ENCODE assay signal across 10 cellular contexts in genomic region chr5:95824747-95825146, GRCh38. TPM values are rescaled to one million over a fixed set of nuclear protein-coding genes. Genes with fewer than 3 reads are reported as not detected.
DNase-seq lines count a peak whose midpoint lies in the region; ATAC-seq, FAIRE-seq and TF ChIP-seq lines count a peak whose summit lies in the region.
"Had no signal": no experiment of that assay in that cellular context is flagged by ENCODE, and none has a peak within 500 bp of the region (broad histone marks: within the 10 kb centered on the region; RNA-seq: fewer than 3 reads in every experiment).

No MANE protein-coding gene starts in this region.

- H3K27me3 ChIP-seq in DND-41 (ENCODE audit: insufficient read depth, low read length, poor library complexity) (no peaks in the 10 kb centered on the region), PC-9 (ENCODE audit: insufficient read depth, low read depth) (no peaks in the 10 kb centered on the region), esophagus muscularis mucosa (no peaks in the 10 kb centered on the region), gastrocnemius medialis (no peaks in the 10 kb centered on the region)
- H3K27me3 ChIP-seq: MG63 had no signal

- in situ Hi-C loops in gastrocnemius medialis (cut with MboI; ENCODE audit: low sequenced_read_pairs in 4 of 4), result loop anchor here in 1 of 4 donors (25.0 kb wide), 1 partner anchor 888 kb away; no protein-coding TSS in a partner anchor

- peaks cover 32% of the 10 kb centered on the region; the same call in 1 of the 2 replicates for H3F3A ChIP-seq in PC-9 (ENCODE audit: insufficient read depth, low read depth)

- peak overlapping the region; percentile 75 for H3K9ac ChIP-seq in DND-41 (ENCODE audit: low read depth, low read length)

- H3K4me1 ChIP-seq in DND-41 (ENCODE audit: insufficient read depth, low read length) (peaks cover 57% of the 10 kb centered on the region), PC-9 (replicated peaks; ENCODE audit: insufficient read depth) (peaks cover 32% of the 10 kb centered on the region), esophagus muscularis mucosa (peaks cover 35 to 43% (median 41%) of the 10 kb centered on the region in 4 donors), gastrocnemius medialis (peaks cover 26 to 31% of the 10 kb centered on the region in 2 donors)

- CTCF ChIA-PET in PC-9 (lab: Charles Lee), result no interaction called here

- whole genome bisulfite sequencing in esophagus muscularis mucosa, result 93% methylated on average over 5 of the region's 5 CpGs

- H2AFZ ChIP-seq in DND-41 (ENCODE audit: low read depth, low read length) (peak overlapping the region; percentile 73), PC-9 (no peak overlapping the region; the same call in 1 of the 2 replicates)

- FAIRE-seq in urothelium cell line (lab: Jason Lieb, UNC), result no peak
- FAIRE-seq: G401.6, islet of Langerhans had no signal

- POLR2A ChIA-PET in PC-9 (lab: Charles Lee; ENCODE audit: unreplicated experiment), result no interaction called here

- ATAC-seq in DND-41 (ENCODE audit: insufficient read depth, low read depth), result no peak
- no peak for ATAC-seq in gastrocnemius medialis
- no peak for ATAC-seq in HG02870 (IDR thresholded peaks at IDR 0.05; ENCODE audit: unreplicated experiment)
- ATAC-seq in GM19467 (IDR thresholded peaks at IDR 0.05; ENCODE audit: unreplicated experiment), result no peak

- H3K4me3 ChIP-seq in DND-41 (ENCODE audit: low read depth in 1 of 2, low read length in 2 of 2) (peak overlapping the region in 1 of 2 experiments; percentile 76; a peak in 2 of 4 replicates), PC-9 (peak overlapping the region; percentile 79; the same call in 1 of the 2 replicates), esophagus muscularis mucosa (no peak overlapping the region), gastrocnemius medialis (peak overlapping the region in 2 of 4 donors; percentile 75 to 91)

- BruUV-seq in PC-9 (replicated peaks; lab: Mats Ljungman, UMichigan), result no TSS peak

- TF ChIP-seq POLR2A in esophagus muscularis mucosa (IDR thresholded peaks at IDR 0.05; ENCODE audit: low read depth) (no peak), gastrocnemius medialis (IDR thresholded peaks at IDR 0.05) (no peak)

- TF ChIP-seq EP300 in esophagus muscularis mucosa (IDR thresholded peaks at IDR 0.05), result no peak

- H3K79me2 ChIP-seq in DND-41 (ENCODE audit: insufficient read depth, low read length), result peaks cover 28% of the 10 kb centered on the region
- peaks cover 19% of the 10 kb centered on the region for H3K79me2 ChIP-seq in PC-9 (ENCODE audit: low read depth)

- H3K9me2 ChIP-seq in PC-9 (ENCODE audit: insufficient read depth), result no peaks in the 10 kb centered on the region

- peak overlapping the region; percentile 90 for H3K4me2 ChIP-seq in DND-41 (ENCODE audit: insufficient read depth, low read length)
- peak overlapping the region; percentile 76 for H3K4me2 ChIP-seq in PC-9

- H3K36me3 ChIP-seq in DND-41 (ENCODE audit: insufficient read depth, low read length), result peaks cover 9% of the 10 kb centered on the region
- no peaks in the 10 kb centered on the region for H3K36me3 ChIP-seq in PC-9 (ENCODE audit: low read depth)
- H3K36me3 ChIP-seq in esophagus muscularis mucosa, result no peaks in the 10 kb centered on the region
- peaks cover 0 to 14% of the 10 kb centered on the region in 2 donors for H3K36me3 ChIP-seq in gastrocnemius medialis
- H3K36me3 ChIP-seq: MG63 had no signal

- TF ChIP-seq CTCF in DND-41 (IDR thresholded peaks at IDR 0.05; ENCODE audit: borderline replicate concordance, extremely low read depth, low read length, poor library complexity, severe bottlenecking) (no peak), PC-9 (conservative IDR thresholded peaks at IDR 0.05) (no peak), esophagus muscularis mucosa (IDR thresholded peaks at IDR 0.05) (no peak), gastrocnemius medialis (IDR thresholded peaks at IDR 0.05 in 4 of 5, conservative IDR thresholded peaks at IDR 0.05 in 1 of 5) (no peak)

- peaks cover 6% of the 10 kb centered on the region; the same call in 1 of the 2 replicates for H4K20me1 ChIP-seq in DND-41 (ENCODE audit: insufficient read depth, low read length)
- H4K20me1 ChIP-seq in PC-9 (ENCODE audit: insufficient read depth), result no peaks in the 10 kb centered on the region

- DNase-seq in DND-41 (no peak), PC-9 (no peak), esophagus muscularis mucosa (ENCODE audit: extremely low spot score) (no peak), gastrocnemius medialis (no peak), urothelium cell line (ENCODE audit: low spot score) (no peak)
- DNase-seq: MG63 had no signal

- no peaks in the 10 kb centered on the region for H3K9me3 ChIP-seq in DND-41 (ENCODE audit: insufficient read depth, low read length, severe bottlenecking)
- H3K9me3 ChIP-seq in PC-9 (ENCODE audit: insufficient read depth, low read depth), result no peaks in the 10 kb centered on the region
- no peaks in the 10 kb centered on the region for H3K9me3 ChIP-seq in esophagus muscularis mucosa
- H3K9me3 ChIP-seq in gastrocnemius medialis, result no peaks in the 10 kb centered on the region
- H3K9me3 ChIP-seq: MG63 had no signal

- intact Hi-C loops in PC-9 (cut with micrococcal nuclease; ENCODE audit: unreplicated experiment), result no loop called here
- intact Hi-C loops in esophagus muscularis mucosa (cut with DNase I), result no loop called here
- intact Hi-C loops in gastrocnemius medialis (cut with DNase I; ENCODE audit: low total_unique reads), result loop anchor here (5.0 kb wide), 1 partner anchor 878 kb away; no protein-coding TSS in a partner anchor

- peak overlapping the region; percentile 99 for H3K27ac ChIP-seq in DND-41 (ENCODE audit: low read length)
- H3K27ac ChIP-seq in PC-9, result peak overlapping the region; percentile 98
- peak overlapping the region; percentile 84 to 91 (median 86) for H3K27ac ChIP-seq in esophagus muscularis mucosa (replicated peaks in 1 of 4)
- H3K27ac ChIP-seq in gastrocnemius medialis, result peak overlapping the region; percentile 87 to 92 (median 91)

RNA-seq across cellular contexts. Expression of gene GLRX, which starts 2.2 kb away (rescaled TPM):
- total RNA-seq in PC-9 (2021) (23.0 and 25.5 TPM in 2 replicates), esophagus muscularis mucosa (10 to 100 TPM; 14.1 to 56.0 (median 34.0) TPM), gastrocnemius medialis (1,000 to 10,000 TPM; 1,042 to 2,721 (median 1,859) TPM)

Comparison
In these comparisons a context has a peak if more than half of its experiments do, and no peak if none do; other contexts are left out.
1. RNA of gene GLRX, which starts 2.2 kb away (total RNA-seq): 1,042 to 2,721 TPM in gastrocnemius medialis; 14.1 to 56.0 TPM in esophagus muscularis mucosa and 23.0 to 25.5 TPM in PC-9; every median in the first group is over 10 times any median in the second.
2. Peak in every context shown above with its lines, with median percentiles within 50 percentile points of each other: H3K27ac ChIP-seq.